8 cellular contexts compared by ENCODE assay signal in the genomic region with DNA sequence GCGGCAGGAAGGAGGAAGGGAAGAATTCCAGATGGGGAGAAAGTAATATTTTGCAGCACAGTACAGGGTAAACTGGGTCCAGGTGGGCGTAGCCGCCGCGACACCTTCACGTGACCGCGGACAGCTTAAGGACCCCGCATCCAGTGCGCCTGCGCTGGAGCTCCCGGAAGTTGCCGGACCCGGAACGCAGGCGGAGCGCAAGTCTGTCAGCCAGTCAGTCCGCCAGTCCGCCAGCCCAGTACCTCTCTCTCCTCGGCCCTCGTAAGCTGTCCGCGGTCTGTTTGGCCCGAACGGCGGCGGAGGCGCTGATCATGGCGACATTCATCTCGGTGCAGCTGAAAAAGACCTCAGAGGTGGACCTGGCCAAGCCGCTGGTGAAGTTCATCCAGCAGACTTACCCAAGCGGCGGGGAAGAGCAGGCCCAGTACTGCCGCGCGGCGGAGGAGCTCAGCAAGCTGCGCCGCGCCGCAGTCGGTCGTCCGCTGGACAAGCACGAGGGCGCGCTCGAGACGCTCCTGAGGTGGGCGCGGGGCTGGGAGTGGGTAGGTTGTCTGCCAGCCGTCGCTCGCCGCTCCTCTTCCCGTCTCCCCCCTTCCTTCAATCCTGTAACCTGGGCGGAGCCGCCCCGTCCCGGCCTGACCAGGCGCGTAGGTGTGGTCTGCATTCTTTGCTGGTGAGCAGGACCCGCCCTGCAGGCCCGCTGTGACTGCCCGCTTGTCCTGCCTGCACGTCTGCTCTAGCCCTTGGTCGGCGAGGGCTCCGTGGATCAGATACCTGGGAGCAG. TPM values are rescaled to one million over a fixed set of nuclear protein-coding genes. Genes with fewer than 3 reads are reported as not detected.
DNase-seq lines count a peak whose midpoint lies in the region; TF ChIP-seq lines count a peak whose summit lies in the region.

A gene with protein sequence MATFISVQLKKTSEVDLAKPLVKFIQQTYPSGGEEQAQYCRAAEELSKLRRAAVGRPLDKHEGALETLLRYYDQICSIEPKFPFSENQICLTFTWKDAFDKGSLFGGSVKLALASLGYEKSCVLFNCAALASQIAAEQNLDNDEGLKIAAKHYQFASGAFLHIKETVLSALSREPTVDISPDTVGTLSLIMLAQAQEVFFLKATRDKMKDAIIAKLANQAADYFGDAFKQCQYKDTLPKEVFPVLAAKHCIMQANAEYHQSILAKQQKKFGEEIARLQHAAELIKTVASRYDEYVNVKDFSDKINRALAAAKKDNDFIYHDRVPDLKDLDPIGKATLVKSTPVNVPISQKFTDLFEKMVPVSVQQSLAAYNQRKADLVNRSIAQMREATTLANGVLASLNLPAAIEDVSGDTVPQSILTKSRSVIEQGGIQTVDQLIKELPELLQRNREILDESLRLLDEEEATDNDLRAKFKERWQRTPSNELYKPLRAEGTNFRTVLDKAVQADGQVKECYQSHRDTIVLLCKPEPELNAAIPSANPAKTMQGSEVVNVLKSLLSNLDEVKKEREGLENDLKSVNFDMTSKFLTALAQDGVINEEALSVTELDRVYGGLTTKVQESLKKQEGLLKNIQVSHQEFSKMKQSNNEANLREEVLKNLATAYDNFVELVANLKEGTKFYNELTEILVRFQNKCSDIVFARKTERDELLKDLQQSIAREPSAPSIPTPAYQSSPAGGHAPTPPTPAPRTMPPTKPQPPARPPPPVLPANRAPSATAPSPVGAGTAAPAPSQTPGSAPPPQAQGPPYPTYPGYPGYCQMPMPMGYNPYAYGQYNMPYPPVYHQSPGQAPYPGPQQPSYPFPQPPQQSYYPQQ (plus strand): TSS at position 213 of the 784 bp plus-strand sequence. CDS start 99 bp downstream, at position 312.

- in situ Hi-C loops in Caki2 (cut with HindIII; ENCODE audit: low pct_unique_long_range_greater_than_20kb, low sequenced_read_pairs): no loop called here

- H3K4me1 Mint-ChIP-seq in endodermal cell: peaks cover 13% of the 10 kb centered on the region

- H3K9me3 Mint-ChIP-seq in endodermal cell: peaks cover 15% of the 10 kb centered on the region

- H3K36me3 Mint-ChIP-seq in endodermal cell (ENCODE audit: low read depth): peaks cover 18% of the 10 kb centered on the region

- H3K27ac Mint-ChIP-seq in endodermal cell: peak within 1 kb of the TSS; percentile 98

- peaks cover 10% of the 10 kb centered on the region for H3K9me3 ChIP-seq in NT2/D1 (ENCODE audit: insufficient read depth, low read length)
- peaks cover 17% of the 10 kb centered on the region for H3K9me3 ChIP-seq in endodermal cell (ENCODE audit: control insufficient read depth, low read length)
- H3K9me3 ChIP-seq in mesodermal cell (ENCODE audit: control insufficient read depth, low read length): peaks cover 5% of the 10 kb centered on the region

- H3K9ac ChIP-seq in NT2/D1 (ENCODE audit: insufficient read length, low read depth) (peak within 1 kb of the TSS; percentile 97), endodermal cell (ENCODE audit: extremely low read depth, low read length, poor library complexity, severe bottlenecking) (peak within 1 kb of the TSS; percentile 86)

- H3K36me3 ChIP-seq in NT2/D1 (ENCODE audit: insufficient read depth, insufficient read length, low read length) (peaks cover 27% of the 10 kb centered on the region), endodermal cell (ENCODE audit: control insufficient read depth, insufficient read depth, low read length) (peaks cover 17% of the 10 kb centered on the region), mesodermal cell (ENCODE audit: control insufficient read depth, insufficient read depth, low read length) (peaks cover 29% of the 10 kb centered on the region)

- no peak for TF ChIP-seq CTCF in GM20000 (IDR thresholded peaks at IDR 0.05; ENCODE audit: extremely low read depth, missing control alignments)
- TF ChIP-seq CTCF in endodermal cell (conservative IDR thresholded peaks at IDR 0.05): peak; percentile 40

- H3K27ac ChIP-seq in endodermal cell (ENCODE audit: low read depth, low read length): peak within 1 kb of the TSS; percentile 81
- peak within 1 kb of the TSS; percentile 93 for H3K27ac ChIP-seq in mesodermal cell (ENCODE audit: low read depth, low read length, severe bottlenecking)

- peak; percentile 89 for DNase-seq in Caki2 (ENCODE audit: low read depth)
- peak; percentile 91 for DNase-seq in GM20000 (ENCODE audit: low spot score)
- DNase-seq in HT-29 (ENCODE audit: low spot score): peak; percentile 85
- peak; percentile 89 for DNase-seq in NT2/D1 (ENCODE audit: low read depth, low spot score)
- peak; percentile 58 for DNase-seq in activated CD8-positive, alpha-beta memory T cell treated with anti-CD3 and anti-CD28 coated beads, Interleukin-2, amount 50 U/mL, for 1 hour (ENCODE audit: extremely low read depth)
- peak; percentile 97 for DNase-seq in endodermal cell
- DNase-seq in stimulated activated CD8-positive, alpha-beta memory T cell treated with anti-CD3 and anti-CD28 coated beads, Interleukin-15, amount 100 ng/mL, for 4 hours (ENCODE audit: low read depth in 2 of 2): peak; percentile 81 to 82

- H3K4me3 Mint-ChIP-seq in endodermal cell: peak within 1 kb of the TSS; percentile 87

- H3K27me3 ChIP-seq in NT2/D1 (ENCODE audit: insufficient read depth, insufficient read length) (no peaks in the 10 kb centered on the region), endodermal cell (ENCODE audit: control insufficient read depth, insufficient read depth, low read length, poor library complexity, severe bottlenecking) (no peaks in the 10 kb centered on the region)

- no peaks in the 10 kb centered on the region for H3K4me1 ChIP-seq in NT2/D1 (ENCODE audit: insufficient read depth, insufficient read length)
- H3K4me1 ChIP-seq in endodermal cell (ENCODE audit: control insufficient read depth, insufficient read depth, low read length): no peaks in the 10 kb centered on the region
- peaks cover 3% of the 10 kb centered on the region for H3K4me1 ChIP-seq in mesodermal cell (ENCODE audit: control insufficient read depth, insufficient read depth, low read length, poor library complexity, severe bottlenecking)

- H3K27me3 Mint-ChIP-seq in endodermal cell (ENCODE audit: insufficient read depth): no peaks in the 10 kb centered on the region

- 0% methylated on average over 13 to 69 of the region's 69 CpGs for WGBS in endodermal cell (ENCODE audit: insufficient coverage in 1 of 2, insufficient read length in 1 of 2), 2 experiments
- 0% methylated on average over 42 to 61 of the region's 69 CpGs for WGBS in mesodermal cell (ENCODE audit: insufficient coverage in 2 of 2), 2 experiments

- H3K4me3 ChIP-seq in NT2/D1 (ENCODE audit: insufficient read length, low read depth) (peak within 1 kb of the TSS; percentile 98), endodermal cell (ENCODE audit: low read length) (peak within 1 kb of the TSS; percentile 92), mesodermal cell (ENCODE audit: extremely low read depth, insufficient read depth, low read length, poor library complexity, severe bottlenecking) (peak within 1 kb of the TSS; percentile 68)

RNA-seq across cellular contexts. Expression of the gene that starts here (rescaled TPM):
- 72.1 and 177 TPM in 2 replicates for total RNA-seq in Caki2 (2014; rRNA removed; shearing (Covaris generic); ENCODE audit: low replicate concordance)
- total RNA-seq in HT-29 (2014; rRNA removed; shearing (Covaris generic)): 91.1 and 134 TPM in 2 replicates
- total RNA-seq in endodermal cell: 100 to 1,000 TPM; 120 to 134 TPM
- 107 TPM for polyA plus RNA-seq in endodermal cell (2013, experiment 1 of 2)
- 92.4 TPM for polyA plus RNA-seq in endodermal cell (2013, experiment 2 of 2)
- polyA plus RNA-seq in mesodermal cell (2013, experiment 1 of 2): 112 TPM
- polyA plus RNA-seq in mesodermal cell (2013, experiment 2 of 2): 97.1 TPM

Comparison
In these comparisons a context has a peak if more than half of its experiments do, and no peak if none do; other contexts are left out.
1. Peak in every context shown above with its lines: DNase-seq, H3K4me3 ChIP-seq and H3K27ac ChIP-seq.